1 cellular context compared by ENCODE assay signal in genomic region chr15:43105778-43106485, GRCh38.
TF ChIP-seq lines count a peak whose summit lies in the region.

UBR1 (minus strand) TSS chr15:43106038; CDS start chr15:43106022, 16 bp downstream.

TF ChIP-seq in HepG2, 621 proteins besides CTCF, POLR2A, EP300 and RAD21 (continued from another document and continues in another):
- 0 out of 2 replicates have a peak, but pooled peaks have one; percentile 2 for TF ChIP-seq TARDBP (CRISPR knock-in tag; IDR thresholded peaks at IDR 0.05)
- peak; percentile 39; the same call in 1 of the 2 replicates for TF ChIP-seq NCOA2 (CRISPR knock-in tag; IDR thresholded peaks at IDR 0.05)
- TF ChIP-seq KDM6A (CRISPR knock-in tag; IDR thresholded peaks at IDR 0.05; ENCODE audit: low read depth): no peak
- peak; percentile 48; the same call in 1 of the 2 replicates for TF ChIP-seq PHF21A (CRISPR knock-in tag; IDR thresholded peaks at IDR 0.05)
- TF ChIP-seq PRDM15 (CRISPR knock-in tag; IDR thresholded peaks at IDR 0.05): no peak
- TF ChIP-seq U2AF2 (IDR thresholded peaks at IDR 0.05; ENCODE audit: low read depth, low read length): no peak
- TF ChIP-seq KAT7 (CRISPR knock-in tag; IDR thresholded peaks at IDR 0.05; ENCODE audit: borderline replicate concordance): 0 out of 2 replicates have a peak, but pooled peaks have one; percentile 46
- no peak for TF ChIP-seq ATRX (CRISPR knock-in tag; IDR thresholded peaks at IDR 0.05; ENCODE audit: borderline replicate concordance)
- 0 out of 2 replicates have a peak, but pooled peaks have one; percentile 20 for TF ChIP-seq HOMEZ (CRISPR knock-in tag; IDR thresholded peaks at IDR 0.05; ENCODE audit: low read depth)
- TF ChIP-seq PAWR (CRISPR knock-in tag; IDR thresholded peaks at IDR 0.05; ENCODE audit: borderline replicate concordance): no peak
- peak; percentile 55; the same call in 1 of the 2 replicates for TF ChIP-seq ZNF747 (CRISPR knock-in tag; IDR thresholded peaks at IDR 0.05; ENCODE audit: borderline replicate concordance)
- no peak for TF ChIP-seq ZNF782 (CRISPR knock-in tag; IDR thresholded peaks at IDR 0.05; ENCODE audit: borderline replicate concordance)
- TF ChIP-seq RFXAP (CRISPR knock-in tag; IDR thresholded peaks at IDR 0.05; ENCODE audit: borderline replicate concordance): peak; percentile 75; the same call in 1 of the 2 replicates
- no peak for TF ChIP-seq SOX5 (CRISPR knock-in tag; IDR thresholded peaks at IDR 0.05; ENCODE audit: borderline replicate concordance)
- TF ChIP-seq ESRRA (CRISPR knock-in tag; IDR thresholded peaks at IDR 0.05; ENCODE audit: low read depth): 0 out of 2 replicates have a peak, but pooled peaks have one; percentile 20
- TF ChIP-seq NFIB (CRISPR knock-in tag; IDR thresholded peaks at IDR 0.05; ENCODE audit: borderline replicate concordance): no peak
- no peak for TF ChIP-seq ETS1 (CRISPR knock-in tag; IDR thresholded peaks at IDR 0.05)
- TF ChIP-seq NFYB (CRISPR knock-in tag; IDR thresholded peaks at IDR 0.05): no peak; the same call in 1 of the 2 replicates
- no peak for TF ChIP-seq NFIC (IDR thresholded peaks at IDR 0.05; ENCODE audit: low read length)
- TF ChIP-seq NR1H2 (CRISPR knock-in tag; IDR thresholded peaks at IDR 0.05; ENCODE audit: borderline replicate concordance, low read depth): no peak
- no peak for TF ChIP-seq ZNF513 (CRISPR knock-in tag; conservative IDR thresholded peaks at IDR 0.05)
- TF ChIP-seq REPIN1 (CRISPR knock-in tag; IDR thresholded peaks at IDR 0.05; ENCODE audit: borderline replicate concordance, low read depth): no peak
- no peak for TF ChIP-seq ZFYVE20 (CRISPR knock-in tag; IDR thresholded peaks at IDR 0.05; ENCODE audit: borderline replicate concordance, low read depth)
- no peak for TF ChIP-seq RFX1 (IDR thresholded peaks at IDR 0.05)
- 0 out of 2 replicates have a peak, but pooled peaks have one; percentile 47 for TF ChIP-seq ZNF710 (CRISPR knock-in tag; IDR thresholded peaks at IDR 0.05; ENCODE audit: borderline replicate concordance)
- no peak for TF ChIP-seq ZNF260 (CRISPR knock-in tag; IDR thresholded peaks at IDR 0.05; ENCODE audit: borderline replicate concordance, low read depth)
- no peak for TF ChIP-seq SMARCE1 (IDR thresholded peaks at IDR 0.05; ENCODE audit: borderline replicate concordance)
- TF ChIP-seq ZNF547 (CRISPR knock-in tag; IDR thresholded peaks at IDR 0.05): 0 out of 2 replicates have a peak, but pooled peaks have one; percentile 24
- no peak for TF ChIP-seq ZNF850 (CRISPR knock-in tag; conservative IDR thresholded peaks at IDR 0.05)
- no peak for TF ChIP-seq ZNF589 (CRISPR knock-in tag; conservative IDR thresholded peaks at IDR 0.05)
- TF ChIP-seq ZNF766 (CRISPR knock-in tag; IDR thresholded peaks at IDR 0.05; ENCODE audit: borderline replicate concordance): no peak
- peak; percentile 54; the same call in 1 of the 2 replicates for TF ChIP-seq ZNF335 (CRISPR knock-in tag; IDR thresholded peaks at IDR 0.05)
- TF ChIP-seq DNMT1 (CRISPR knock-in tag; IDR thresholded peaks at IDR 0.05): no peak
- no peak for TF ChIP-seq MXD4 (CRISPR knock-in tag; IDR thresholded peaks at IDR 0.05)
- no peak for TF ChIP-seq ATF3 (CRISPR knock-in tag; IDR thresholded peaks at IDR 0.05)
- TF ChIP-seq FIP1L1 (IDR thresholded peaks at IDR 0.05; ENCODE audit: borderline replicate concordance, insufficient read depth, low read depth, low read length): no peak
- peak; percentile 63; the same call in 1 of the 2 replicates for TF ChIP-seq FOXK1 (CRISPR knock-in tag; IDR thresholded peaks at IDR 0.05; ENCODE audit: borderline replicate concordance, low read depth)
- TF ChIP-seq IRF2 (CRISPR knock-in tag; IDR thresholded peaks at IDR 0.05): no peak; the same call in 1 of the 2 replicates
- TF ChIP-seq ZBTB7B (CRISPR knock-in tag; IDR thresholded peaks at IDR 0.05): peak; percentile 90
- no peak for TF ChIP-seq TMF1 (CRISPR knock-in tag; IDR thresholded peaks at IDR 0.05; ENCODE audit: low read depth)
- no peak for TF ChIP-seq ZNF510 (CRISPR knock-in tag; IDR thresholded peaks at IDR 0.05; ENCODE audit: low read depth)
- TF ChIP-seq DBP (CRISPR knock-in tag; IDR thresholded peaks at IDR 0.05; ENCODE audit: not compliant biosample characterization): no peak
- TF ChIP-seq PHF5A (CRISPR knock-in tag; IDR thresholded peaks at IDR 0.05; ENCODE audit: low read depth, unreplicated experiment): no peak
- no peak for TF ChIP-seq ZFP36L2 (CRISPR knock-in tag; IDR thresholded peaks at IDR 0.05)
- no peak for TF ChIP-seq HCFC1 (IDR thresholded peaks at IDR 0.05; ENCODE audit: low read depth, low read length)
- TF ChIP-seq THYN1 (CRISPR knock-in tag; IDR thresholded peaks at IDR 0.05; ENCODE audit: borderline replicate concordance, low read depth): no peak
- no peak for TF ChIP-seq ZSCAN21 (CRISPR knock-in tag; IDR thresholded peaks at IDR 0.05; ENCODE audit: borderline replicate concordance)
- no peak for TF ChIP-seq PAXIP1 (CRISPR knock-in tag; conservative IDR thresholded peaks at IDR 0.05)
- no peak for TF ChIP-seq ONECUT2 (CRISPR knock-in tag; IDR thresholded peaks at IDR 0.05)
- no peak for TF ChIP-seq MEIS1 (CRISPR knock-in tag; IDR thresholded peaks at IDR 0.05; ENCODE audit: borderline replicate concordance)
- no peak for TF ChIP-seq NR2C2 (CRISPR knock-in tag; IDR thresholded peaks at IDR 0.05; ENCODE audit: borderline replicate concordance)
- TF ChIP-seq ZNF580 (CRISPR knock-in tag; IDR thresholded peaks at IDR 0.05; ENCODE audit: borderline replicate concordance, low read depth): no peak
- no peak for TF ChIP-seq ZNF546 (CRISPR knock-in tag; conservative IDR thresholded peaks at IDR 0.05)
- no peak for TF ChIP-seq ZSCAN30 (CRISPR knock-in tag; IDR thresholded peaks at IDR 0.05)
- peak; percentile 71; the same call in 1 of the 2 replicates for TF ChIP-seq ZNF350 (CRISPR knock-in tag; IDR thresholded peaks at IDR 0.05; ENCODE audit: borderline replicate concordance, low read depth)
- no peak for TF ChIP-seq REL (CRISPR knock-in tag; conservative IDR thresholded peaks at IDR 0.05)
- TF ChIP-seq ZBTB7A (CRISPR knock-in tag; IDR thresholded peaks at IDR 0.05): peak; percentile 88; the same call in 1 of the 2 replicates
- TF ChIP-seq NFKBIZ (CRISPR knock-in tag; IDR thresholded peaks at IDR 0.05): no peak
- no peak; the same call in 1 of the 2 replicates for TF ChIP-seq ZNF629 (CRISPR knock-in tag; conservative IDR thresholded peaks at IDR 0.05)
